26 cellular contexts compared by ENCODE assay signal in the genomic region with DNA sequence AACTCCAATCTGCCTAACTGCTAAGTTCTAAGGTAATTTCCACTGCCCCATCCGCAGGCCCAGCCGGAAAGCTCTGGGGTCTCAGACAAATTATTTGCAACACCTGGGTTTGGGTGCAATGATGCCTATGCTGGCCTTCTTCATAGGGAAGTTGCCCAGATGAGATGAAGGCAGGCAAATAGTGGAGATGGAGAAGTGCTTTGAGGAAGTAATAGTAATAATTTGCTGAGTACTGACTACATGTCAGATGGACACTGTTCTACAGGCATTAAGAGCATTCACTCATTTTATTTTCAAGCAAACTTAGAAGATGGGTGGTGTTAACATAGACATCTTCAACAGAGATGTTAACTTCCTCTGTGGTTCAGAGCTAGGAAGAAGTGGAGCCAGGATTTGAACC. TPM values are rescaled to one million over a fixed set of nuclear protein-coding genes. Genes with fewer than 3 reads are reported as not detected.
A peak's percentile ranks its signal among the peaks of the same experiment; 100 is the strongest.
DNase-seq lines count a peak whose midpoint lies in the region; ATAC-seq and TF ChIP-seq lines count a peak whose summit lies in the region.
"Had no signal": no experiment of that assay in that cellular context is flagged by ENCODE, and none has a peak within 500 bp of the region (broad histone marks: within the 10 kb centered on the region; RNA-seq: fewer than 3 reads in every experiment).

No MANE protein-coding gene starts in this region.

- H3K27ac ChIP-seq in skeletal muscle tissue (ENCODE audit: low read depth, low read length) (no peak overlapping the region), tibial nerve (no peak overlapping the region)
- H3K27ac ChIP-seq: stomach had no signal

- TF ChIP-seq EP300 in tibial nerve (IDR thresholded peaks at IDR 0.05), result peak in 1 of 2 donors; percentile 23

- H3K4me3 ChIP-seq in skeletal muscle tissue (ENCODE audit: low read length in 3 of 3) (peak overlapping the region in 2 of 3 donors; percentile 45 to 57), tibial nerve (no peak overlapping the region)
- H3K4me3 ChIP-seq: stomach had no signal

- CTCF ChIA-PET in activated CD8-positive, alpha-beta memory T cell treated with anti-CD3 and anti-CD28 coated beads, Interleukin-2, amount 10 ng/mL, durations not matched to agents 7 days and 5 days (lab: Charles Lee), result interaction anchor here (1.3 to 3.1 kb wide), 2 partner anchors 11 to 15 kb away, joined by 4 to 16 read pairs; partner anchors contain the start of gene RNF14

- no peak for TF ChIP-seq CTCF in tibial nerve (IDR thresholded peaks at IDR 0.05)

- peak; percentile 23 for DNase-seq in activated CD8-positive, alpha-beta memory T cell treated with anti-CD3 and anti-CD28 coated beads, Interleukin-2, amount 50 U/mL, for 48 hours
- no peak for DNase-seq in activated CD8-positive, alpha-beta memory T cell treated with anti-CD3 and anti-CD28 coated beads, Interleukin-2, amount 10 ng/mL, durations not matched to agents 7 days and 5 days
- DNase-seq in NOMO-1 treated with DMSO at 0.1 percent for 48 hours (lab: John Stamatoyannopoulos, UW; ENCODE audit: unreplicated experiment) (peak; percentile 65), germinal center (ENCODE audit: low spot score) (peak; percentile 18), activated gamma-delta T cell (lab: John Stamatoyannopoulos, UW) (no peak), tibial nerve (ENCODE audit: low spot score in 2 of 2) (no peak), NCI-H2227 (lab: John Stamatoyannopoulos, UW; ENCODE audit: unreplicated experiment) (no peak)
- DNase-seq: activated CD4-positive, alpha-beta T cell treated with anti-CD3 and anti-CD28 coated beads, Interleukin-2, amount 50 U/mL, for 1 hour; activated naive CD8-positive, alpha-beta T cell treated with anti-CD3 and anti-CD28 coated beads for 36 hours; BE2C; Calu3; NCI-H146; NCI-H510A; nephron progenitor cell; SK-N-SH; stimulated activated CD8-positive, alpha-beta memory T cell treated with anti-CD3 and anti-CD28 coated beads, Interleukin-4, amount 100 ng/mL, for 48 hours; stomach; trophoblast cell had no signal

- H3K36me3 ChIP-seq in skeletal muscle tissue (ENCODE audit: control insufficient read depth in 3 of 3, insufficient read depth in 3 of 3, low read length in 3 of 3) (peaks cover 0 to 8% (median 4%) of the 10 kb centered on the region in 3 donors), tibial nerve (peaks cover 0 to 14% (median 0%) of the 10 kb centered on the region in 3 donors)
- H3K36me3 ChIP-seq: BE2C had no signal

- H3K4me3 Mint-ChIP-seq in activated CD8-positive, alpha-beta memory T cell treated with anti-CD3 and anti-CD28 coated beads, Interleukin-2, amount 10 ng/mL, durations not matched to agents 7 days and 5 days, result no peak overlapping the region
- H3K4me3 Mint-ChIP-seq: activated naive CD8-positive, alpha-beta T cell treated with anti-CD3 and anti-CD28 coated beads for 36 hours; central memory CD8-positive, alpha-beta T cell; nephron progenitor cell; T-helper 2 cell treated with Interferon-gamma antibody and Interleukin-4, amounts not matched to agents 5 μg/mL and 100 μg/mL, for 36 hours; WTC11 had no signal

- no peak for TF ChIP-seq POLR2A in tibial nerve (IDR thresholded peaks at IDR 0.05)

- no peaks in the 10 kb centered on the region for H3K9me3 ChIP-seq in skeletal muscle tissue (ENCODE audit: control insufficient read depth in 3 of 3, low read length in 3 of 3)
- no peaks in the 10 kb centered on the region for H3K9me3 ChIP-seq in tibial nerve
- H3K9me3 ChIP-seq: BE2C, SK-N-SH, stomach had no signal

- no peaks in the 10 kb centered on the region for H3K36me3 Mint-ChIP-seq in activated CD8-positive, alpha-beta memory T cell treated with anti-CD3 and anti-CD28 coated beads, Interleukin-2, amount 10 ng/mL, durations not matched to agents 7 days and 5 days
- H3K36me3 Mint-ChIP-seq: WTC11 had no signal

- WGBS in tibial nerve, 2 donors, result 82 to 90% methylated on average over 2 of the region's 2 CpGs

- no peak overlapping the region for H3K27ac Mint-ChIP-seq in activated CD8-positive, alpha-beta memory T cell treated with anti-CD3 and anti-CD28 coated beads, Interleukin-2, amount 10 ng/mL, durations not matched to agents 7 days and 5 days
- H3K27ac Mint-ChIP-seq: activated naive CD8-positive, alpha-beta T cell treated with anti-CD3 and anti-CD28 coated beads for 36 hours; nephron progenitor cell; T-helper 2 cell treated with Interferon-gamma antibody and Interleukin-4, amounts not matched to agents 5 μg/mL and 100 μg/mL, for 36 hours; WTC11 had no signal

- H3K4me1 Mint-ChIP-seq in activated CD8-positive, alpha-beta memory T cell treated with anti-CD3 and anti-CD28 coated beads, Interleukin-2, amount 10 ng/mL, durations not matched to agents 7 days and 5 days, result peaks cover 33% of the 10 kb centered on the region

- peaks cover 0 to 16% (median 4%) of the 10 kb centered on the region in 3 donors for H3K27me3 ChIP-seq in skeletal muscle tissue (ENCODE audit: control insufficient read depth in 3 of 3, insufficient read depth in 3 of 3, low read length in 3 of 3)
- H3K27me3 ChIP-seq in tibial nerve, result no peaks in the 10 kb centered on the region
- H3K27me3 ChIP-seq: BE2C, stomach had no signal

- no peaks in the 10 kb centered on the region for H3K9me3 Mint-ChIP-seq in activated CD8-positive, alpha-beta memory T cell treated with anti-CD3 and anti-CD28 coated beads, Interleukin-2, amount 10 ng/mL, durations not matched to agents 7 days and 5 days (ENCODE audit: low read depth)
- H3K9me3 Mint-ChIP-seq: activated naive CD8-positive, alpha-beta T cell treated with anti-CD3 and anti-CD28 coated beads for 36 hours; central memory CD8-positive, alpha-beta T cell; nephron progenitor cell; T-helper 2 cell treated with Interferon-gamma antibody and Interleukin-4, amounts not matched to agents 5 μg/mL and 100 μg/mL, for 36 hours; WTC11 had no signal

- H3K9ac ChIP-seq in skeletal muscle tissue (ENCODE audit: low read depth in 1 of 3, low read length in 3 of 3), result no peak overlapping the region
- H3K9ac ChIP-seq: SK-N-SH had no signal

- ATAC-seq in activated CD8-positive, alpha-beta memory T cell treated with anti-CD3 and anti-CD28 coated beads, Interleukin-2, amount 10 ng/mL, durations not matched to agents 7 days and 5 days, result no peak
- ATAC-seq: left lobe of liver, WTC11 had no signal

- no peaks in the 10 kb centered on the region for H3K27me3 Mint-ChIP-seq in activated CD8-positive, alpha-beta memory T cell treated with anti-CD3 and anti-CD28 coated beads, Interleukin-2, amount 10 ng/mL, durations not matched to agents 7 days and 5 days
- H3K27me3 Mint-ChIP-seq: activated naive CD8-positive, alpha-beta T cell treated with anti-CD3 and anti-CD28 coated beads for 36 hours; central memory CD8-positive, alpha-beta T cell had no signal

- H3K4me1 ChIP-seq in skeletal muscle tissue (ENCODE audit: control insufficient read depth in 3 of 3, insufficient read depth in 3 of 3, low read length in 3 of 3) (peaks cover 14 to 33% (median 28%) of the 10 kb centered on the region in 3 donors), tibial nerve (peaks cover 0 to 22% (median 0%) of the 10 kb centered on the region in 4 donors)

RNA-seq across cellular contexts. Expression of gene PCDH12, which starts 3.8 kb away (rescaled TPM):
- under 1 TPM; 0.12 to 0.19 TPM for total RNA-seq in activated CD8-positive, alpha-beta memory T cell treated with anti-CD3 and anti-CD28 coated beads, Interleukin-2, amount 10 ng/mL, durations not matched to agents 7 days and 5 days
- total RNA-seq in skeletal muscle tissue, result 12.0 TPM
- 1 to 10 TPM; 1.0 to 4.5 (median 2.6) TPM for total RNA-seq in tibial nerve
- total RNA-seq: Calu3, H4, MCF 10A, RPMI7951 had no signal

RNA-seq across cellular contexts. Expression of gene RNF14, which starts 14.7 kb away (rescaled TPM):
- 10 to 100 TPM; 23.8 to 28.2 TPM for total RNA-seq in activated CD8-positive, alpha-beta memory T cell treated with anti-CD3 and anti-CD28 coated beads, Interleukin-2, amount 10 ng/mL, durations not matched to agents 7 days and 5 days
- 44.4 TPM for total RNA-seq in skeletal muscle tissue
- 10 to 100 TPM; 48.0 to 70.5 (median 57.8) TPM for total RNA-seq in tibial nerve

RNA-seq across cellular contexts. Expression of gene DELE1, which starts 30.5 kb away (rescaled TPM):
- 10 to 100 TPM; 65.4 to 68.7 TPM for total RNA-seq in activated CD8-positive, alpha-beta memory T cell treated with anti-CD3 and anti-CD28 coated beads, Interleukin-2, amount 10 ng/mL, durations not matched to agents 7 days and 5 days
- total RNA-seq in skeletal muscle tissue (42.3 TPM), tibial nerve (10 to 100 TPM; 59.6 to 80.4 (median 75.7) TPM)

RNA-seq across cellular contexts. Expression of gene GNPDA1, which starts 58.6 kb away (rescaled TPM):
- total RNA-seq in activated CD8-positive, alpha-beta memory T cell treated with anti-CD3 and anti-CD28 coated beads, Interleukin-2, amount 10 ng/mL, durations not matched to agents 7 days and 5 days, result 10 to 100 TPM in 1 of 2 experiments, 1 to 10 TPM in 1; 7.7 to 10.0 TPM
- total RNA-seq in skeletal muscle tissue (25.1 TPM), tibial nerve (10 to 100 TPM; 14.0 to 29.7 (median 16.3) TPM)

Comparison
In these comparisons a context has a peak if more than half of its experiments do, and no peak if none do; other contexts are left out.
1. DNase-seq: peak in activated CD8-positive, alpha-beta memory T cell treated with anti-CD3 and anti-CD28 coated beads, Interleukin-2, amount 50 U/mL, for 48 hours (single experiment), NOMO-1 treated with DMSO at 0.1 percent for 48 hours (single experiment) and germinal center (single experiment); none in activated CD8-positive, alpha-beta memory T cell treated with anti-CD3 and anti-CD28 coated beads, Interleukin-2, amount 10 ng/mL, durations not matched to agents 7 days and 5 days (single experiment), activated gamma-delta T cell (single experiment), tibial nerve (0 of 2) and NCI-H2227 (single experiment).
2. H3K4me3 ChIP-seq: peak in skeletal muscle tissue (2 of 3); none in tibial nerve (0 of 4).